ENCODE assay signal across 21 cellular contexts in genomic region chr9:114946013-114946412, GRCh38. TPM values are rescaled to one million over a fixed set of nuclear protein-coding genes. Genes with fewer than 3 reads are reported as not detected.
DNase-seq lines count a peak whose midpoint lies in the region; ATAC-seq, FAIRE-seq and TF ChIP-seq lines count a peak whose summit lies in the region.
"Had no signal": no experiment of that assay in that cellular context is flagged by ENCODE, and none has a peak within 500 bp of the region (broad histone marks: within the 10 kb centered on the region; RNA-seq: fewer than 3 reads in every experiment).

No MANE protein-coding gene starts in this region.

- FAIRE-seq in K562 (lab: Jason Lieb, UNC): no peak
- FAIRE-seq: A204.1, G401.6, GM12891, GM19239 had no signal

- H3K9me3 ChIP-seq in DOHH2 (ENCODE audit: control insufficient read depth, insufficient read depth, low read length) (no peaks in the 10 kb centered on the region), T-helper 17 cell (ENCODE audit: control insufficient read depth, low read length, poor library complexity, severe bottlenecking) (no peaks in the 10 kb centered on the region), K562 (replicated peaks; ENCODE audit: control insufficient read depth, insufficient read depth, low read depth, low read length) (no peaks in the 10 kb centered on the region)
- H3K9me3 ChIP-seq: BE2C, HAP-1 had no signal

- no peak for TF ChIP-seq POLR2A in K562 (conservative IDR thresholded peaks at IDR 0.05)

- WGBS in K562 (ENCODE audit: insufficient coverage, low coverage, missing lambda C conversion rate): 0% methylated on average over 1 of the region's 1 CpG

- H3K9me1 ChIP-seq in K562 (ENCODE audit: control insufficient read depth, insufficient read depth, low read length): no peaks in the 10 kb centered on the region

- H3K36me3 ChIP-seq in DOHH2 (ENCODE audit: control insufficient read depth, low read length) (no peaks in the 10 kb centered on the region), K562 (ENCODE audit: control insufficient read depth, insufficient read depth, low read length) (no peaks in the 10 kb centered on the region)
- H3K36me3 ChIP-seq: BE2C, HAP-1 had no signal

- H3K27me3 ChIP-seq in DOHH2 (ENCODE audit: control insufficient read depth, low read length): no peaks in the 10 kb centered on the region
- H3K27me3 ChIP-seq in K562 (ENCODE audit: control insufficient read depth in 2 of 2, insufficient read depth in 2 of 2, low read length in 2 of 2): no peaks in the 10 kb centered on the region
- H3K27me3 ChIP-seq: BE2C had no signal

- in situ Hi-C loops in K562 (cut with MboI): no loop called here

- no peak overlapping the region for H3K27ac Mint-ChIP-seq in T-helper 17 cell
- no peak overlapping the region for H3K27ac Mint-ChIP-seq in WTC11
- H3K27ac Mint-ChIP-seq: CD4-positive, alpha-beta T cell had no signal

- 0 out of 2 replicates have a peak, but pooled peaks cover 4% of the 10 kb centered on the region for H3F3A ChIP-seq in DOHH2 (ENCODE audit: control insufficient read depth, insufficient read depth)

- no peak for TF ChIP-seq RAD21 in K562 (CRISPR knock-in tag; conservative IDR thresholded peaks at IDR 0.05 in 1 of 2, IDR thresholded peaks at IDR 0.05 in 1 of 2)

- H3K79me2 ChIP-seq in DOHH2 (ENCODE audit: control insufficient read depth, low read length): no peaks in the 10 kb centered on the region
- H3K79me2 ChIP-seq in K562 (ENCODE audit: control insufficient read depth, insufficient read depth, low read length): no peaks in the 10 kb centered on the region

- H3K9ac ChIP-seq in K562 (ENCODE audit: insufficient read depth in 1 of 2, low read depth in 2 of 2, low read length in 2 of 2): no peak overlapping the region
- H3K9ac ChIP-seq: GM23248 had no signal

- H3K9me2 ChIP-seq in DOHH2 (replicated peaks; ENCODE audit: control insufficient read depth, low read length): no peaks in the 10 kb centered on the region

- DNase-seq in T-helper 17 cell: no peak
- no peak for DNase-seq in K562 (ENCODE audit: extremely low read depth in 1 of 4, low spot score in 3 of 4)
- no peak for DNase-seq in activated naive CD4-positive, alpha-beta T cell (lab: John Stamatoyannopoulos, UW)
- DNase-seq in NCI-H1092 treated with DMSO at 0.1 percent for 48 hours (lab: John Stamatoyannopoulos, UW): no peak
- DNase-seq in WTC11 (ENCODE audit: low spot score): no peak
- DNase-seq: ACHN; BE2C; CD4-positive, alpha-beta T cell; DMS153; DMS79 treated with DMSO at 0.1 percent for 48 hours; GM23248 had no signal

- H2AFZ ChIP-seq in K562 (ENCODE audit: low read depth, low read length): no peak overlapping the region
- H2AFZ ChIP-seq: GM23248 had no signal

- H3K4me3 Mint-ChIP-seq in T-helper 17 cell (peak overlapping the region; percentile 32), WTC11 (no peak overlapping the region)
- H3K4me3 Mint-ChIP-seq: CD4-positive, alpha-beta T cell had no signal

- no peak for TF ChIP-seq CTCF in DOHH2 (IDR thresholded peaks at IDR 0.05; ENCODE audit: low read depth, low read length, poor library complexity, severe bottlenecking)
- no peak for TF ChIP-seq CTCF in K562 (IDR thresholded peaks at IDR 0.05 in 2 of 3, conservative IDR thresholded peaks at IDR 0.05 in 1 of 3; ENCODE audit: insufficient read depth in 2 of 3, low read depth in 1 of 3, low read length in 3 of 3)
- TF ChIP-seq CTCF in WTC11 (IDR thresholded peaks at IDR 0.05): no peak

- H3K4me2 ChIP-seq in DOHH2 (ENCODE audit: low read length) (peak overlapping the region; percentile 60), K562 (ENCODE audit: insufficient read depth, low read length) (no peak overlapping the region)

- peaks cover 35% of the 10 kb centered on the region for H3K4me1 ChIP-seq in DOHH2 (ENCODE audit: control insufficient read depth, low read length)
- H3K4me1 ChIP-seq in K562 (replicated peaks in 1 of 2; ENCODE audit: control insufficient read depth in 2 of 2, insufficient read depth in 2 of 2, low read length in 2 of 2): no peaks in the 10 kb centered on the region
- H3K4me1 ChIP-seq: BE2C, HAP-1 had no signal

- POLR2A ChIA-PET in K562 (lab: Yijun Ruan, JAX) (no interaction called here), WTC11 (lab: Charles Lee) (no interaction called here)

- H3K4me3 ChIP-seq in DOHH2 (ENCODE audit: low read length) (no peak overlapping the region), K562 (no peak overlapping the region)
- H3K4me3 ChIP-seq: GM23248, HAP-1 had no signal

- ATAC-seq in T-helper 17 cell (no peak), K562 (no peak), GM21786 (IDR thresholded peaks at IDR 0.05; ENCODE audit: unreplicated experiment) (no peak), WTC11 (no peak)

- peaks cover 2% of the 10 kb centered on the region for H3K27me3 Mint-ChIP-seq in T-helper 17 cell
- peaks cover 69% of the 10 kb centered on the region for H3K27me3 Mint-ChIP-seq in WTC11 (ENCODE audit: low read depth)
- H3K27me3 Mint-ChIP-seq: CD4-positive, alpha-beta T cell had no signal

- intact Hi-C loops in K562 (cut with micrococcal nuclease): no loop called here

- H3K4me1 Mint-ChIP-seq in T-helper 17 cell (peaks cover 7% of the 10 kb centered on the region), WTC11 (no peaks in the 10 kb centered on the region)

- CTCF ChIA-PET in K562 (lab: Yijun Ruan, JAX; ENCODE audit: low intra/inter-chr PET ratio) (no interaction called here), WTC11 (lab: Charles Lee) (no interaction called here)

- H3K36me3 Mint-ChIP-seq in T-helper 17 cell (ENCODE audit: low read depth): peaks cover 5% of the 10 kb centered on the region
- no peaks in the 10 kb centered on the region for H3K36me3 Mint-ChIP-seq in WTC11

- no TSS peak for BruUV-seq in K562 (replicated peaks; lab: Mats Ljungman, UMichigan)

- peak overlapping the region; percentile 54; the same call in 1 of the 2 replicates for H3K27ac ChIP-seq in DOHH2 (ENCODE audit: low read depth, low read length)
- no peak overlapping the region for H3K27ac ChIP-seq in K562 (ENCODE audit: extremely low read depth, low read depth, low read length)
- H3K27ac ChIP-seq: C4-2B, GM23248 had no signal

- H4K20me1 ChIP-seq in DOHH2 (ENCODE audit: control insufficient read depth, insufficient read depth, low read depth, low read length) (no peaks in the 10 kb centered on the region), K562 (replicated peaks; ENCODE audit: control insufficient read depth, insufficient read depth, low read length) (no peaks in the 10 kb centered on the region)

- no peak for TF ChIP-seq EP300 in K562 (IDR thresholded peaks at IDR 0.05; ENCODE audit: low read length)

- no peaks in the 10 kb centered on the region for H3K9me3 Mint-ChIP-seq in WTC11
- H3K9me3 Mint-ChIP-seq: CD4-positive, alpha-beta T cell had no signal

TF ChIP-seq in K562, 482 proteins besides CTCF, POLR2A, EP300 and RAD21:
- TF ChIP-seq HMGN3 (IDR thresholded peaks at IDR 0.05; ENCODE audit: borderline replicate concordance, extremely low read depth, insufficient read length, low read depth, low read length) (no peak), ZNF766 (CRISPR knock-in tag; conservative IDR thresholded peaks at IDR 0.05) (0 out of 2 replicates have a peak, but pooled peaks have one; percentile 56), TEAD4 (IDR thresholded peaks at IDR 0.05; ENCODE audit: low read length) (peak; percentile 53; the same call in 1 of the 2 replicates), TEAD4 (CRISPR knock-in tag; IDR thresholded peaks at IDR 0.05; ENCODE audit: borderline replicate concordance) (no peak)

TF ChIP-seq in WTC11, 78 proteins besides CTCF, POLR2A, EP300 and RAD21 (continues in another document):
- no peak for TF ChIP-seq AFF4 (CRISPR knock-in tag; IDR thresholded peaks at IDR 0.05; ENCODE audit: borderline replicate concordance)

RNA-seq across cellular contexts. Expression of gene TNFSF8, which starts 15.6 kb away (rescaled TPM):
- 10 to 100 TPM; 45.7 to 47.6 TPM for total RNA-seq in T-helper 17 cell
- not detected in 2 replicates for total RNA-seq in K562 (2011; cell fraction: chromatin; rRNA removed; ENCODE audit: low replicate concordance)
- not detected in 2 replicates for total RNA-seq in K562 (2011; cell fraction: nucleolus; rRNA removed)
- not detected in 2 replicates for total RNA-seq in K562 (2011; cell fraction: nucleoplasm; rRNA removed)
- total RNA-seq in K562 (2014; rRNA removed): not detected in 2 replicates
- not detected in 2 replicates for total RNA-seq in K562 (2014; rRNA removed; fragmentation: Illumina TruSeq; extraction: Trizol)
- total RNA-seq in K562 (2015; rRNA removed; fragmentation: Illumina TruSeq; extraction: Trizol): not detected in 2 replicates
- 0.09 and 0.29 TPM in 2 replicates for total RNA-seq in K562 (2021)
- not detected in 2 replicates for polyA plus RNA-seq in K562 (2011; rRNA removed)
- not detected in 2 replicates for polyA plus RNA-seq in K562 (2011; cell fraction: cytosol; rRNA removed)
- polyA plus RNA-seq in K562 (2011; cell fraction: nucleus; rRNA removed): not detected in 2 replicates
- not detected in 2 replicates for polyA plus RNA-seq in K562 (2012)
- not detected in 2 replicates for polyA plus RNA-seq in K562 (2014; fragmentation: Illumina TruSeq; extraction: Trizol)
- polyA plus RNA-seq in K562 (2014; fragmentation: Nextera tagmentation; extraction: Ambion mirVana): not detected
- not detected in 2 replicates for polyA plus RNA-seq in K562 (2014; rRNA removed)
- polyA minus RNA-seq in K562 (2011; rRNA and poly(A)+ RNA removed): not detected in 2 replicates
- polyA minus RNA-seq in K562 (2011; cell fraction: cytosol; rRNA and poly(A)+ RNA removed): not detected in 2 replicates
- polyA minus RNA-seq in K562 (2011; cell fraction: nucleus; rRNA and poly(A)+ RNA removed): not detected in 2 replicates
- 0.25 TPM in 1 of 3 replicates, not detected in the others for total RNA-seq in WTC11 (2021)
- total RNA-seq: GM23248, H4, HT-29 had no signal
- polyA plus RNA-seq: GM23248 had no signal

Comparison
In these comparisons a context has a peak if more than half of its experiments do, and no peak if none do; other contexts are left out.
1. RNA of gene TNFSF8, which starts 15.6 kb away (total RNA-seq): 45.7 to 47.6 TPM in T-helper 17 cell; 0.09 to 0.29 TPM in K562 and 0.25 TPM in WTC11; every median in the first group is over 10 times any median in the second.